Comparison of ENCODE assay signal across 1 cellular context in the genomic region with DNA sequence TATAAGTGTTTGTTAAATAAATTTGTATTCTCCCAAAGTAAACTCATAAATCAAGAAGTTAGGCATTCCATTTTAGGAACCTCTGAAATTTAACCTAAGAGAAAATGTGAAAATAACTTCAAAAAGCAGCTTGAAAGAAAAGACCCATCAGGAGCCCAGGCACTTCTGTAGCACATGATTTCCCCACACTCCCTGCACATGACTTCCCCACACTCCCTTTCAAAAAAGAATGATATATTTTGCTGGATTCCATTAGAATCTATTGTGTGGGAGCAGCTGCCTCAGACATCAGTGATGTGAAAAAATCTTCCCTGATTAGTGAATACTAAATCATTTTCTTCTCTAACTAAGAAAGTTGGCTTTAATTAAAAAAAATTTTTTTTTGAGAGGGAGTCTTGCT.
TF ChIP-seq lines count a peak whose summit lies in the region.

No MANE protein-coding gene starts in this region.

TF ChIP-seq in SK-N-SH, 30 proteins besides CTCF, POLR2A, EP300 and RAD21 (continued from another document):
- no peak for TF ChIP-seq MEF2A (IDR thresholded peaks at IDR 0.05; ENCODE audit: borderline replicate concordance, low read depth)
